8 cellular contexts compared by ENCODE assay signal in the genomic region with DNA sequence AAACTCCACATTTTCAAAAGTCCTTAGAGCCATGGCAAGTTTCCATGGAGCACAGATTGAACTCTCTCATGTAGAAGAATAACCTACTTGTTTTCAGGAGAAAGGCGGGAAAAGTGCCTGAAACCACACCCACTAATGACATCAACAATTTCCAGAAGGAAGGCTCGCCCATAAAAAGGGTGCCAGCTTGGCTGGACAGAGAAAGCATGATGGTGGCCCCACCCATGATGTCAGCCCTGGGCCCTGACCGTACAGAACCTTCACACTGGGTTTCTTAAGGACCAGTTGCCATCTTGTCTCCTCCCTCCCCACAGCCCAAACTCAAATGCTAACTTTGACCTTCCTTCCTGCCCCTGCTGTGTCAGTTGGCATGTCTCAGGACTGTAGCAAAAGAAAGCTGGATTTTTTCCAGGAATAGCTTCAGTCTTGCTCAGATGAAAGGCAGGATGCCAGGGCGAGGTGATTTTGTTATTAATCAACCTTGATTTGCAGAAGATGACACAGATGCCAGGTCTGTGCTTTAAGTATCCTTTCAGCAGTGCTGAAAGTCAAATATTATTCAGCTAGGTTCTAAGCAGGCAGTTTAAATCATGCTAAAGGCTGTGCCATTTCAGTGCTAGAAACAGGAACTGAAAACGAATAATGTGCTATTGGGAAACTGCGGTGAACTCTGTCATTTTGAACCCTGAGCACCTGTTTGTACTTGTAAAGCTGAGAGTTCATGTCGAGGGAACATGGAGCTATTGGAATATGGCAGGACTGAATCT.
DNase-seq lines count a peak whose midpoint lies in the region; ATAC-seq and TF ChIP-seq lines count a peak whose summit lies in the region.

No MANE protein-coding gene starts in this region.

- DNase-seq in OCI-LY7 (ENCODE audit: low spot score) (peak; percentile 95), kidney tubule cell (ENCODE audit: low spot score) (peak; percentile 85), A673 (ENCODE audit: low spot score) (no peak), NCI-H82 treated with DMSO at 0.1 percent for 48 hours (lab: John Stamatoyannopoulos, UW; ENCODE audit: unreplicated experiment) (no peak)
- DNase-seq in CD8-positive, alpha-beta memory T cell, result no peak
- no peak for DNase-seq in activated CD4-positive, alpha-beta T cell treated with anti-CD3 and anti-CD28 coated beads, Interleukin-2, amount 50 U/mL, for 4 hours

- peak overlapping the region; percentile 38 for H3K4me3 ChIP-seq in OCI-LY7 (ENCODE audit: low read depth, low read length, poor library complexity, severe bottlenecking)
- H3K4me3 ChIP-seq in CD8-positive, alpha-beta memory T cell (ENCODE audit: low read length), result no peak overlapping the region
- H3K4me3 ChIP-seq in A673 (ENCODE audit: low read depth, low read length, poor library complexity, severe bottlenecking), result no peak overlapping the region

- peak overlapping the region; percentile 66 for H3K4me2 ChIP-seq in OCI-LY7 (ENCODE audit: low read length)

- no peaks in the 10 kb centered on the region for H3K36me3 Mint-ChIP-seq in CD8-positive, alpha-beta memory T cell

- intact Hi-C loops in OCI-LY7 (cut with micrococcal nuclease; ENCODE audit: unreplicated experiment) (loop anchor here (1.0 to 10.0 kb wide), 5 partner anchors 17 to 1142 kb away; a partner anchor contains a TSS), A673 (cut with micrococcal nuclease; ENCODE audit: unreplicated experiment) (no loop called here)

- H3K9me3 Mint-ChIP-seq in CD8-positive, alpha-beta memory T cell, result no peaks in the 10 kb centered on the region

- H3K9me2 ChIP-seq in OCI-LY7 (ENCODE audit: insufficient read depth, low read length), result no peaks in the 10 kb centered on the region

- no peaks in the 10 kb centered on the region for H3K79me2 ChIP-seq in OCI-LY7 (ENCODE audit: insufficient read depth, low read depth, low read length)

- CTCF ChIA-PET in OCI-LY7 (lab: Charles Lee; ENCODE audit: unreplicated experiment), result interaction anchor here (1.0 to 1.4 kb wide), 4 partner anchors 10 to 90 kb away, joined by 3 to 4 read pairs (median 3); a partner anchor contains a TSS
- CTCF ChIA-PET in CD8-positive, alpha-beta memory T cell (lab: Charles Lee), result interaction anchor here (1.0 to 1.1 kb wide), 2 partner anchors 186 to 1142 kb away, joined by 3 read pairs; a partner anchor contains a TSS
- CTCF ChIA-PET in A673 (lab: Charles Lee), result interaction anchor here (1.3 kb wide), 1 partner anchor 185 kb away, joined by 3 read pairs; no protein-coding TSS in a partner anchor

- no peaks in the 10 kb centered on the region for H4K20me1 ChIP-seq in OCI-LY7 (ENCODE audit: insufficient read depth, low read length)

- H2AFZ ChIP-seq in OCI-LY7 (ENCODE audit: low read length), result peak overlapping the region; percentile 86

- BruUV-seq in OCI-LY7 (replicated peaks; lab: Mats Ljungman, UMichigan) (TSS peak; percentile 91), A673 (replicated peaks; lab: Mats Ljungman, UMichigan) (no TSS peak)

- H3K27ac ChIP-seq in OCI-LY7 (ENCODE audit: low read depth, low read length, poor library complexity, severe bottlenecking) (peak overlapping the region; percentile 98), A673 (ENCODE audit: low read depth, low read length, poor library complexity, severe bottlenecking) (no peak overlapping the region)
- H3K27ac ChIP-seq in CD8-positive, alpha-beta memory T cell (ENCODE audit: low read depth, low read length), result no peak overlapping the region

- H3K27ac Mint-ChIP-seq in CD8-positive, alpha-beta memory T cell, result no peak overlapping the region

- H3K27me3 Mint-ChIP-seq in CD8-positive, alpha-beta memory T cell, result peaks cover 0 to 1% of the 10 kb centered on the region in 2 donors

- H3K9me3 ChIP-seq in OCI-LY7 (ENCODE audit: low read length), result no peaks in the 10 kb centered on the region; the same call in 1 of the 2 replicates
- no peaks in the 10 kb centered on the region for H3K9me3 ChIP-seq in CD8-positive, alpha-beta memory T cell (ENCODE audit: low read length)
- no peaks in the 10 kb centered on the region for H3K9me3 ChIP-seq in A673 (ENCODE audit: low read depth, low read length, poor library complexity, severe bottlenecking)

- peaks cover 4 to 10% (median 5%) of the 10 kb centered on the region in 3 donors for H3K4me1 Mint-ChIP-seq in CD8-positive, alpha-beta memory T cell

- ATAC-seq in GM18909 (IDR thresholded peaks at IDR 0.05; ENCODE audit: poor library complexity, unreplicated experiment) (peak; percentile 87), HG02870 (IDR thresholded peaks at IDR 0.05; ENCODE audit: unreplicated experiment) (peak; percentile 88)

- H3K27me3 ChIP-seq in CD8-positive, alpha-beta memory T cell (ENCODE audit: insufficient read depth, low read length, poor library complexity, severe bottlenecking), result no peaks in the 10 kb centered on the region
- H3K27me3 ChIP-seq in A673 (replicated peaks; ENCODE audit: insufficient read depth, low read depth, low read length, poor library complexity), result no peaks in the 10 kb centered on the region

- peaks cover 71% of the 10 kb centered on the region for H3K4me1 ChIP-seq in OCI-LY7 (ENCODE audit: insufficient read depth, low read length, poor library complexity, severe bottlenecking)
- H3K4me1 ChIP-seq in CD8-positive, alpha-beta memory T cell (ENCODE audit: insufficient read depth, low read length), result peaks cover 5% of the 10 kb centered on the region
- peaks cover 8% of the 10 kb centered on the region for H3K4me1 ChIP-seq in A673 (ENCODE audit: insufficient read depth, low read length, poor library complexity, severe bottlenecking)

- no peak overlapping the region for H3K4me3 Mint-ChIP-seq in CD8-positive, alpha-beta memory T cell

- TF ChIP-seq CTCF in OCI-LY7 (conservative IDR thresholded peaks at IDR 0.05; ENCODE audit: low read length) (no peak), A673 (conservative IDR thresholded peaks at IDR 0.05; ENCODE audit: low read depth, low read length) (no peak)

- POLR2A ChIA-PET in OCI-LY7 (lab: Charles Lee) (interaction anchor here (0.8 to 3.8 kb wide), 9 partner anchors 15 to 343 kb away, joined by 3 to 78 read pairs (median 4); no protein-coding TSS in a partner anchor), A673 (lab: Charles Lee; ENCODE audit: low non-redundant PET) (no interaction called here)
- POLR2A ChIA-PET in CD8-positive, alpha-beta memory T cell (lab: Charles Lee), result no interaction called here

- H3K36me3 ChIP-seq in OCI-LY7 (ENCODE audit: insufficient read depth, low read length), result no peaks in the 10 kb centered on the region; the same call in 1 of the 2 replicates
- no peaks in the 10 kb centered on the region for H3K36me3 ChIP-seq in CD8-positive, alpha-beta memory T cell (ENCODE audit: insufficient read depth, low read length)
- no peaks in the 10 kb centered on the region for H3K36me3 ChIP-seq in A673 (ENCODE audit: insufficient read depth, low read length, poor library complexity, severe bottlenecking)

Comparison
In these comparisons a context has a peak if more than half of its experiments do, and no peak if none do; other contexts are left out.
1. DNase-seq: peak in OCI-LY7 (single experiment) and kidney tubule cell (single experiment); none in CD8-positive, alpha-beta memory T cell (0 of 5), A673 (single experiment), activated CD4-positive, alpha-beta T cell treated with anti-CD3 and anti-CD28 coated beads, Interleukin-2, amount 50 U/mL, for 4 hours (0 of 2) and NCI-H82 treated with DMSO at 0.1 percent for 48 hours (single experiment).